29 cellular contexts compared by ENCODE assay signal in genomic region chr4:55791666-55792065, GRCh38. TPM values are rescaled to one million over a fixed set of nuclear protein-coding genes. Genes with fewer than 3 reads are reported as not detected.
A peak's percentile ranks its signal among the peaks of the same experiment; 100 is the strongest.
DNase-seq lines count a peak whose midpoint lies in the region; ATAC-seq and TF ChIP-seq lines count a peak whose summit lies in the region.
"Had no signal": no experiment of that assay in that cellular context is flagged by ENCODE, and none has a peak within 500 bp of the region (broad histone marks: within the 10 kb centered on the region; RNA-seq: fewer than 3 reads in every experiment).

No MANE protein-coding gene starts in this region.

- no peak for TF ChIP-seq CTCF in choroid plexus epithelial cell (conservative IDR thresholded peaks at IDR 0.05; ENCODE audit: low read depth, low read length)
- TF ChIP-seq CTCF in GM13977 (IDR thresholded peaks at IDR 0.05; ENCODE audit: extremely low read depth, insufficient read depth, missing control alignments), result no peak
- TF ChIP-seq CTCF in uterus (IDR thresholded peaks at IDR 0.05), result no peak

- no peak for TF ChIP-seq POLR2A in uterus (IDR thresholded peaks at IDR 0.05)

- H3K4me2 ChIP-seq in GM23248 (ENCODE audit: unreplicated experiment), result no peak overlapping the region

- H4K20me1 ChIP-seq in GM23248 (ENCODE audit: insufficient read depth), result no peaks in the 10 kb centered on the region

- H3K9me2 ChIP-seq in GM23248 (ENCODE audit: insufficient read depth), result no peaks in the 10 kb centered on the region

- H3K9me3 ChIP-seq in GM23248 (ENCODE audit: low read depth), result no peaks in the 10 kb centered on the region
- H3K9me3 ChIP-seq in uterus, result no peaks in the 10 kb centered on the region
- H3K9me3 ChIP-seq: adrenal gland, thyroid gland had no signal

- H3K36me3 ChIP-seq in GM23248 (ENCODE audit: low read depth) (no peaks in the 10 kb centered on the region), uterus (no peaks in the 10 kb centered on the region)
- H3K36me3 ChIP-seq: adrenal gland, thyroid gland had no signal

- ATAC-seq in HG03095 (IDR thresholded peaks at IDR 0.05; ENCODE audit: unreplicated experiment) (no peak), HG02840 (IDR thresholded peaks at IDR 0.05; ENCODE audit: low FRiP score, unreplicated experiment) (no peak)
- ATAC-seq: left lobe of liver, T-helper 17 cell had no signal

- no peaks in the 10 kb centered on the region for H3F3A ChIP-seq in GM23248 (ENCODE audit: insufficient read depth)

- DNase-seq in GM23248 (peak; percentile 2), M059J (ENCODE audit: low read depth) (peak; percentile 33), choroid plexus epithelial cell (ENCODE audit: low read depth) (peak; percentile 12), myocyte (ENCODE audit: low read depth) (peak; percentile 13), GM13977 (ENCODE audit: low spot score) (no peak), uterus (no peak)
- DNase-seq: activated CD4-positive, alpha-beta T cell treated with anti-CD3 and anti-CD28 coated beads, Interleukin-2, amount 50 U/mL, for 4 hours; adrenal gland; caudate nucleus; CD4-positive, CD25-positive, alpha-beta regulatory T cell; dorsolateral prefrontal cortex; HCEC 1CT; IMR-90; midbrain; NCI-H146; NCI-H774; OCI-M1; stimulated activated CD4-positive, alpha-beta T cell treated with anti-CD3 and anti-CD28 coated beads, Interleukin-1b, Interleukin-23, amount 100 ng/mL, for 48 hours; stimulated activated naive CD4-positive, alpha-beta T cell treated with Interleukin-2 at 50 U/mL for 16 hours; T-helper 17 cell; thyroid gland had no signal

- no peak overlapping the region for H3K4me3 ChIP-seq in GM23248
- no peak overlapping the region for H3K4me3 ChIP-seq in choroid plexus epithelial cell (ENCODE audit: low read depth, low read length)
- H3K4me3 ChIP-seq in uterus, result no peak overlapping the region
- H3K4me3 ChIP-seq: adrenal gland, dorsolateral prefrontal cortex, thyroid gland had no signal

- 61 to 69% methylated on average over 2 of the region's 2 CpGs for WGBS in GM23248 (ENCODE audit: low coverage in 1 of 2, low lambda C conversion rate in 2 of 2, missing lambda C conversion rate in 2 of 2), 2 experiments

- H3K4me1 ChIP-seq in GM23248 (ENCODE audit: insufficient read depth) (no peaks in the 10 kb centered on the region), uterus (no peaks in the 10 kb centered on the region)
- H3K4me1 ChIP-seq: adrenal gland had no signal

- no peak overlapping the region for H3K9ac ChIP-seq in GM23248

- H3K79me2 ChIP-seq in GM23248 (ENCODE audit: insufficient read depth), result no peaks in the 10 kb centered on the region

- H2AFZ ChIP-seq in GM23248, result no peak overlapping the region

- H3K27ac ChIP-seq in GM23248 (no peak overlapping the region), uterus (no peak overlapping the region)
- H3K27ac ChIP-seq: adrenal gland, dorsolateral prefrontal cortex, thyroid gland, VCaP had no signal

- peaks cover 18% of the 10 kb centered on the region for H3K27me3 ChIP-seq in GM23248 (replicated peaks; ENCODE audit: insufficient read depth)
- H3K27me3 ChIP-seq in uterus, result no peaks in the 10 kb centered on the region
- H3K27me3 ChIP-seq: thyroid gland had no signal

- in situ Hi-C loops in GM23248 (cut with MboI), result no loop called here
- in situ Hi-C loops in GM13977 (cut with MboI; ENCODE audit: low pct_unique_long_range_greater_than_20kb, low sequenced_read_pairs, unreplicated experiment), result no loop called here

- intact Hi-C loops in uterus (cut with DNase I; ENCODE audit: low total_unique reads), result no loop called here

RNA-seq across cellular contexts. Expression of gene EXOC1L, which starts 27.9 kb away (rescaled TPM):
- not detected in 2 replicates for total RNA-seq in GM23248 (2014; rRNA removed; shearing (Covaris generic))
- not detected in 2 replicates for polyA plus RNA-seq in GM23248 (2016; fragmentation: Nextera tagmentation; extraction: Ambion mirVana)
- not detected in 2 replicates for total RNA-seq in M059J (2014; rRNA removed; shearing (Covaris generic))
- total RNA-seq in myocyte (not detected in 2 replicates), uterus (not detected)
- not detected for polyA plus RNA-seq in myocyte (2012)
- total RNA-seq: adrenal gland; CD4-positive, CD25-positive, alpha-beta regulatory T cell; epithelial cell of proximal tubule; frontal cortex; IMR-90; left lobe of liver; posterior vena cava; T-helper 17 cell; thyroid gland had no signal
- polyA plus RNA-seq: CD4-positive, CD25-positive, alpha-beta regulatory T cell; IMR-90; neural cell had no signal

Comparison
In these comparisons a context has a peak if more than half of its experiments do, and no peak if none do; other contexts are left out.
1. DNase-seq: peak in GM23248 (single experiment), M059J (single experiment), choroid plexus epithelial cell (single experiment) and myocyte (single experiment); none in GM13977 (single experiment) and uterus (0 of 2).